In genomic region chr1:31712625-31713024, GRCh38 we compare ENCODE assay signal across 10 cellular contexts. TPM values are rescaled to one million over a fixed set of nuclear protein-coding genes. Genes with fewer than 3 reads are reported as not detected.
A peak's percentile ranks its signal among the peaks of the same experiment; 100 is the strongest.
DNase-seq lines count a peak whose midpoint lies in the region; ATAC-seq, FAIRE-seq and TF ChIP-seq lines count a peak whose summit lies in the region.
"Had no signal": no experiment of that assay in that cellular context is flagged by ENCODE, and none has a peak within 500 bp of the region (broad histone marks: within the 10 kb centered on the region; RNA-seq: fewer than 3 reads in every experiment).

No MANE protein-coding gene starts in this region.

- H3K36me3 ChIP-seq in H1 (ENCODE audit: control insufficient read depth in 2 of 4, insufficient read depth in 4 of 4, low read length in 3 of 4) (no peaks in the 10 kb centered on the region), mucosa of rectum (ENCODE audit: control insufficient read depth in 2 of 2, insufficient read depth in 2 of 2, low read length in 2 of 2) (no peaks in the 10 kb centered on the region), aorta (ENCODE audit: control insufficient read depth in 1 of 2, insufficient read depth in 2 of 2, low read length in 1 of 2) (no peaks in the 10 kb centered on the region)

- no peak for FAIRE-seq in H1 (lab: Jason Lieb, UNC)
- FAIRE-seq: GM18507 had no signal

- TF ChIP-seq EP300 in H1 (IDR thresholded peaks at IDR 0.05; ENCODE audit: borderline replicate concordance in 1 of 2, low read depth in 2 of 2, low read length in 2 of 2) = no peak

- ATAC-seq in aorta (ENCODE audit: low FRiP score) = no peak
- no peak for ATAC-seq in GM18519 (IDR thresholded peaks at IDR 0.05; ENCODE audit: low FRiP score, unreplicated experiment)
- no peak for ATAC-seq in HG03354 (IDR thresholded peaks at IDR 0.05; ENCODE audit: poor library complexity, severe bottlenecking, unreplicated experiment)

- H3K9me3 ChIP-seq in H1 (ENCODE audit: insufficient read depth in 2 of 2, low read depth in 1 of 2, low read length in 1 of 2) (no peaks in the 10 kb centered on the region), mucosa of rectum (ENCODE audit: control insufficient read depth in 2 of 2, low read length in 2 of 2) (no peaks in the 10 kb centered on the region), aorta (ENCODE audit: control insufficient read depth, low read length) (no peaks in the 10 kb centered on the region)

- WGBS in H1 (ENCODE audit: extremely low coverage in 1 of 2, insufficient coverage in 1 of 2, insufficient read length in 1 of 2, insufficient replicate concordance in 2 of 2, low coverage in 1 of 2, low lambda C conversion rate in 2 of 2, missing lambda C conversion rate in 1 of 2), 2 experiments = 40% methylated on average over 2 of the region's 2 CpGs; no CpG with 5 or more reads in 1 of the 2 experiments
- WGBS in aorta, 2 donors = 6 to 16% methylated on average over 2 of the region's 2 CpGs

- H3K14ac ChIP-seq in H1 (ENCODE audit: insufficient read length) = no peak overlapping the region

- no peak overlapping the region for H3K56ac ChIP-seq in H1 (replicated peaks; ENCODE audit: insufficient read length, low read depth, low read length)

- H2AFZ ChIP-seq in H1 (ENCODE audit: low read length) = peak overlapping the region; percentile 12; the same call in 1 of the 2 replicates

- H3K9ac ChIP-seq in H1 (replicated peaks in 1 of 4; ENCODE audit: extremely low read depth in 1 of 4, low read depth in 3 of 4, low read length in 3 of 4) = no peak overlapping the region
- peak overlapping the region in 1 of 2 donors; percentile 12 for H3K9ac ChIP-seq in mucosa of rectum (ENCODE audit: low read depth in 1 of 2, low read length in 2 of 2)

- H3K18ac ChIP-seq in H1 (ENCODE audit: extremely low read depth, low read length) = no peak overlapping the region

- TF ChIP-seq RAD21 in H1 (IDR thresholded peaks at IDR 0.05 in 1 of 2, conservative IDR thresholded peaks at IDR 0.05 in 1 of 2; ENCODE audit: low read depth in 2 of 2, low read length in 2 of 2) = no peak

- H3K4me2 ChIP-seq in H1 (ENCODE audit: insufficient read depth in 1 of 2, low read depth in 2 of 2, low read length in 2 of 2) = no peak overlapping the region

- CTCF ChIA-PET in H1 (lab: Charles Lee; ENCODE audit: partially characterized antibody) = interaction anchor here (0.7 to 11.5 kb wide), 17 partner anchors 8 to 78 kb away, joined by 3 to 181 read pairs (median 6); partner anchors contain the start of genes ADGRB2 and COL16A1

- H3K27me3 ChIP-seq in H1 (replicated peaks in 1 of 4; ENCODE audit: control insufficient read depth in 3 of 4, extremely low read depth in 1 of 4, insufficient read depth in 3 of 4, low read length in 3 of 4) (no peaks in the 10 kb centered on the region; a peak in 1 of 7 replicates), mucosa of rectum (ENCODE audit: control insufficient read depth in 2 of 2, insufficient read depth in 2 of 2, low read length in 2 of 2) (peaks cover 6 to 10% of the 10 kb centered on the region in 2 donors), aorta (ENCODE audit: control insufficient read depth in 1 of 2, insufficient read depth in 2 of 2, low read length in 1 of 2) (no peaks in the 10 kb centered on the region)

- H2BK15ac ChIP-seq in H1 (ENCODE audit: low read length) = peak overlapping the region; percentile 8; the same call in 1 of the 2 replicates

- no peak overlapping the region for H2BK120ac ChIP-seq in H1 (replicated peaks; ENCODE audit: low read depth, low read length)

- no peak overlapping the region for H2AK5ac ChIP-seq in H1 (ENCODE audit: low read depth, low read length)

- peak; percentile 98 for DNase-seq in NCI-H226
- no peak for DNase-seq in H1 (ENCODE audit: low read depth in 1 of 2, low spot score in 2 of 2)
- DNase-seq in aorta = peak; percentile 85 to 88
- DNase-seq in activated gamma-delta T cell (lab: John Stamatoyannopoulos, UW) = no peak
- DNase-seq: activated CD4-positive, alpha-beta T cell treated with anti-CD3 and anti-CD28 coated beads for 48 hours; NCI-H524 had no signal

- TF ChIP-seq POLR2A in H1 (IDR thresholded peaks at IDR 0.05; ENCODE audit: control extremely low read depth in 1 of 2, low read depth in 2 of 2, low read length in 2 of 2) = no peak

- no peak overlapping the region for H2BK5ac ChIP-seq in H1 (ENCODE audit: low read depth, low read length)

- H4K5ac ChIP-seq in H1 (ENCODE audit: insufficient read length, low read depth, low read length) = no peak overlapping the region

- H4K91ac ChIP-seq in H1 (replicated peaks; ENCODE audit: insufficient read length, low read length) = no peak overlapping the region

- H3K79me2 ChIP-seq in H1 (ENCODE audit: control insufficient read depth in 1 of 2, insufficient read depth in 2 of 2, low read length in 2 of 2) = no peaks in the 10 kb centered on the region

- intact Hi-C loops in aorta (cut with DNase I) = loop anchor here (5.0 to 10.0 kb wide), 2 partner anchors 135 to 148 kb away; partner anchors contain the start of gene TINAGL1 (in 1 of the 2)

- H2BK20ac ChIP-seq in H1 (ENCODE audit: low read length) = no peak overlapping the region

- POLR2A ChIA-PET in H1 (lab: Charles Lee; ENCODE audit: partially characterized antibody) = interaction anchor here (1.6 to 6.2 kb wide), 2 partner anchors 9 to 18 kb away, joined by 3 to 43 read pairs; partner anchors contain the start of gene COL16A1

- no peak overlapping the region for H2BK12ac ChIP-seq in H1 (ENCODE audit: low read depth, low read length)

- H4K8ac ChIP-seq in H1 (ENCODE audit: extremely low read depth, insufficient read depth, low read length) = no peak overlapping the region

- no peaks in the 10 kb centered on the region for H4K20me1 ChIP-seq in H1 (replicated peaks in 1 of 2; ENCODE audit: control insufficient read depth in 1 of 2, insufficient read depth in 2 of 2, low read length in 2 of 2)

- H3K4me3 ChIP-seq in H1 (ENCODE audit: extremely low read depth in 1 of 4, insufficient read depth in 2 of 4, low read depth in 3 of 4, low read length in 4 of 4) = no peak overlapping the region
- H3K4me3 ChIP-seq in mucosa of rectum (ENCODE audit: low read length in 2 of 2) = no peak overlapping the region
- H3K4me3 ChIP-seq in aorta (ENCODE audit: low read length in 2 of 2) = no peak overlapping the region

- no peak for TF ChIP-seq CTCF in H1 (IDR thresholded peaks at IDR 0.05; ENCODE audit: control extremely low read depth in 1 of 3, insufficient read depth in 1 of 3, low read depth in 1 of 3, low read length in 3 of 3)

- H3K23me2 ChIP-seq in H1 (ENCODE audit: low read depth, low read length) = peaks cover 11% of the 10 kb centered on the region

- H3K23ac ChIP-seq in H1 (ENCODE audit: insufficient read length) = no peak overlapping the region

- peaks cover 0 to 5% (median 3%) of the 10 kb centered on the region in 4 experiments; a peak in 4 of 7 replicates for H3K4me1 ChIP-seq in H1 (replicated peaks in 1 of 4; ENCODE audit: control insufficient read depth in 3 of 4, insufficient read depth in 4 of 4, low read length in 3 of 4)
- peaks cover 12 to 36% of the 10 kb centered on the region in 2 donors for H3K4me1 ChIP-seq in mucosa of rectum (ENCODE audit: control insufficient read depth in 2 of 2, insufficient read depth in 2 of 2, low read length in 2 of 2)
- H3K4me1 ChIP-seq in aorta (ENCODE audit: control insufficient read depth in 1 of 2, insufficient read depth in 2 of 2, low read length in 2 of 2) = no peaks in the 10 kb centered on the region

- H3K79me1 ChIP-seq in H1 (ENCODE audit: low read depth, low read length) = no peaks in the 10 kb centered on the region

- H3K27ac ChIP-seq in H1 (ENCODE audit: low read depth, low read length) (no peak overlapping the region), mucosa of rectum (ENCODE audit: low read depth in 2 of 2, low read length in 2 of 2) (peak overlapping the region; percentile 10 to 60), aorta (ENCODE audit: low read depth in 1 of 2, low read length in 2 of 2) (peak overlapping the region in 1 of 2 donors; percentile 90)

- H3K4ac ChIP-seq in H1 (replicated peaks; ENCODE audit: insufficient read length, low read depth, low read length) = no peak overlapping the region

TF ChIP-seq in H1, 55 proteins besides CTCF, POLR2A, EP300 and RAD21 (continues in another document):
- TF ChIP-seq CBX5 (IDR thresholded peaks at IDR 0.05; ENCODE audit: low read depth, low read length) (no peak), KDM4A (IDR thresholded peaks at IDR 0.05; ENCODE audit: low read depth, low read length, severe bottlenecking) (no peak), NANOG (IDR thresholded peaks at IDR 0.05; ENCODE audit: insufficient read depth, low read depth, low read length, poor library complexity, severe bottlenecking) (no peak), RXRA (IDR thresholded peaks at IDR 0.05; ENCODE audit: insufficient read depth, low read depth, low read length) (no peak), NRF1 (IDR thresholded peaks at IDR 0.05; ENCODE audit: low read depth, low read length) (no peak), RFX5 (IDR thresholded peaks at IDR 0.05; ENCODE audit: borderline replicate concordance, low read depth, low read length) (no peak), CBX8 (IDR thresholded peaks at IDR 0.05; ENCODE audit: borderline replicate concordance, low read depth, low read length) (no peak), TAF1 (IDR thresholded peaks at IDR 0.05; ENCODE audit: low read depth, low read length) (no peak)

RNA-seq across cellular contexts. Expression of gene COL16A1, which starts 8.8 kb away (rescaled TPM):
- 7.9 and 10.5 TPM in 2 replicates for total RNA-seq in H1 (2021; fragmentation: NEBNext Ultra II Directional; extraction: Animal tissue kit (Norgen Biotek cat#: 25700))
- polyA plus RNA-seq in H1 (2011; rRNA removed) (2.0 and 3.4 TPM in 2 replicates), aorta (100 to 1,000 TPM in 1 of 2 donors, 10 to 100 TPM in 1; 39.8 to 358 TPM)
- polyA plus RNA-seq in H1 (2011; cell fraction: cytosol; rRNA removed) = 4.3 TPM
- polyA plus RNA-seq in H1 (2011; cell fraction: nucleus; rRNA removed) = 31.3 TPM
- 6.8 to 10.8 TPM (median 7.9 TPM) in 4 replicates for polyA plus RNA-seq in H1 (2012, experiment 1 of 2)
- 2.9 TPM for polyA plus RNA-seq in H1 (2012, experiment 2 of 2)
- polyA plus RNA-seq in H1 (2013, experiment 1 of 2) = 4.2 TPM
- 3.6 TPM for polyA plus RNA-seq in H1 (2013, experiment 2 of 2)
- 3.3 and 4.2 TPM in 2 replicates for polyA minus RNA-seq in H1 (2011; rRNA and poly(A)+ RNA removed)
- polyA minus RNA-seq in H1 (2011; cell fraction: cytosol; rRNA and poly(A)+ RNA removed) = 6.8 TPM
- polyA minus RNA-seq in H1 (2011; cell fraction: nucleus; rRNA and poly(A)+ RNA removed) = 8.7 TPM
- 100 to 1,000 TPM in 1 of 2 donors, 10 to 100 TPM in 1; 71.4 to 188 TPM for total RNA-seq in aorta

RNA-seq across cellular contexts. Expression of gene ADGRB2, which starts 51.5 kb away (rescaled TPM):
- total RNA-seq in H1 (2021; fragmentation: NEBNext Ultra II Directional; extraction: Animal tissue kit (Norgen Biotek cat#: 25700)) = 25.8 and 26.2 TPM in 2 replicates
- polyA plus RNA-seq in H1 (2011; rRNA removed) (15.6 and 29.0 TPM in 2 replicates), aorta (1 to 10 TPM; 1.8 to 2.4 TPM)
- polyA plus RNA-seq in H1 (2011; cell fraction: cytosol; rRNA removed) = 20.6 TPM
- polyA plus RNA-seq in H1 (2011; cell fraction: nucleus; rRNA removed) = 126 TPM
- polyA plus RNA-seq in H1 (2012, experiment 1 of 2) = 17.3 to 29.1 TPM (median 22.1 TPM) in 4 replicates
- polyA plus RNA-seq in H1 (2012, experiment 2 of 2) = 15.4 TPM
- polyA plus RNA-seq in H1 (2013, experiment 1 of 2) = 13.4 TPM
- 13.0 TPM for polyA plus RNA-seq in H1 (2013, experiment 2 of 2)
- 7.5 and 9.4 TPM in 2 replicates for polyA minus RNA-seq in H1 (2011; rRNA and poly(A)+ RNA removed)
- polyA minus RNA-seq in H1 (2011; cell fraction: cytosol; rRNA and poly(A)+ RNA removed) = 14.0 TPM
- polyA minus RNA-seq in H1 (2011; cell fraction: nucleus; rRNA and poly(A)+ RNA removed) = 22.9 TPM
- total RNA-seq in aorta = 1 to 10 TPM; 1.8 to 4.6 TPM

Comparison
In these comparisons a context has a peak if more than half of its experiments do, and no peak if none do; other contexts are left out.
1. DNase-seq: peak in NCI-H226 (single experiment) and aorta (2 of 2); none in H1 (0 of 2) and activated gamma-delta T cell (single experiment).